ENCODE assay signal across 24 cellular contexts in the genomic region with DNA sequence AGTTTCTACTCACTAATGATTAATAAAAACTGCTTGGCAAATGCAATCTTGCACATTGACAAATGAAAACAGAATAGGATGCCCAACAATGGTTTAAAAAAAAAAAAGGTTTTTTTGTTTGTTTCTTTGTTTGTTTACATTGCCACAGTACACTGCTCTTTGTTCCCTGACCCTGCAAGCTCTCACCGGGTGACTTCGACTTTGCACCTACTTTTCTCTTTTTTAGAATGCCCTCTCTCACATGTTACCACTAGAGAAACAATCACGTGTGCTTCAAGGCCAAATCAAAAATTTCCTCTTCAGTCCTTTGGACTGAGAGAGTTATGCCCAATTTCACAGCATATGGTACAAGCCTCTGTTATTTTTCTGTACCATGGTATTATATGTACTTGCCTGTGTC.
DNase-seq lines count a peak whose midpoint lies in the region; TF ChIP-seq lines count a peak whose summit lies in the region.
"Had no signal": no experiment of that assay in that cellular context is flagged by ENCODE, and none has a peak within 500 bp of the region (broad histone marks: within the 10 kb centered on the region; RNA-seq: fewer than 3 reads in every experiment).

No MANE protein-coding gene starts in this region.

- H3K27me3 ChIP-seq in BE2C (no peaks in the 10 kb centered on the region), endodermal cell (ENCODE audit: control insufficient read depth, insufficient read depth, low read length, poor library complexity, severe bottlenecking) (no peaks in the 10 kb centered on the region), colonic mucosa (no peaks in the 10 kb centered on the region)
- H3K27me3 ChIP-seq: Peyer's patch had no signal

- no peaks in the 10 kb centered on the region for H3K36me3 ChIP-seq in BE2C
- H3K36me3 ChIP-seq in OCI-LY7 (ENCODE audit: insufficient read depth, low read length), result no peaks in the 10 kb centered on the region
- no peaks in the 10 kb centered on the region for H3K36me3 ChIP-seq in endodermal cell (ENCODE audit: control insufficient read depth, insufficient read depth, low read length)
- no peaks in the 10 kb centered on the region for H3K36me3 ChIP-seq in colonic mucosa
- H3K36me3 ChIP-seq: BLaER1 treated with 17β-estradiol and CSF1 and Interleukin-3, amounts not matched to agents 10 nM and 100 nM; Peyer's patch had no signal

- peaks cover 10% of the 10 kb centered on the region for H3K9me3 Mint-ChIP-seq in endodermal cell
- H3K9me3 Mint-ChIP-seq: CD4-positive, alpha-beta T cell had no signal

- peak overlapping the region; percentile 2 for H3K27ac Mint-ChIP-seq in endodermal cell
- H3K27ac Mint-ChIP-seq: CD4-positive, alpha-beta T cell had no signal

- no peaks in the 10 kb centered on the region for H3K9me3 ChIP-seq in BE2C
- H3K9me3 ChIP-seq in OCI-LY7 (ENCODE audit: low read length), result no peaks in the 10 kb centered on the region
- H3K9me3 ChIP-seq in endodermal cell (ENCODE audit: control insufficient read depth, low read length), result no peaks in the 10 kb centered on the region
- no peaks in the 10 kb centered on the region for H3K9me3 ChIP-seq in colonic mucosa
- H3K9me3 ChIP-seq: BLaER1 treated with 17β-estradiol and CSF1 and Interleukin-3, amounts not matched to agents 10 nM and 100 nM; Peyer's patch had no signal

- H3K9me2 ChIP-seq in OCI-LY7 (ENCODE audit: insufficient read depth, low read length), result no peaks in the 10 kb centered on the region
- H3K9me2 ChIP-seq: SK-N-SH had no signal

- H3K4me1 ChIP-seq in BE2C, result no peaks in the 10 kb centered on the region
- peaks cover 17% of the 10 kb centered on the region for H3K4me1 ChIP-seq in OCI-LY7 (ENCODE audit: insufficient read depth, low read length, poor library complexity, severe bottlenecking)
- no peaks in the 10 kb centered on the region for H3K4me1 ChIP-seq in endodermal cell (ENCODE audit: control insufficient read depth, insufficient read depth, low read length)
- no peaks in the 10 kb centered on the region for H3K4me1 ChIP-seq in colonic mucosa
- H3K4me1 ChIP-seq: BLaER1 treated with 17β-estradiol and CSF1 and Interleukin-3, amounts not matched to agents 10 nM and 100 nM; Peyer's patch had no signal

- no peak for DNase-seq in BE2C
- no peak for DNase-seq in OCI-LY7 (ENCODE audit: low spot score)
- peak; percentile 58 for DNase-seq in endodermal cell
- peak; percentile 26 for DNase-seq in pons (ENCODE audit: low spot score)
- no peak for DNase-seq in NCI-H187 (lab: John Stamatoyannopoulos, UW)
- DNase-seq in colonic mucosa, result no peak
- no peak for DNase-seq in glomerular visceral epithelial cell (ENCODE audit: extremely low spot score)
- no peak for DNase-seq in substantia nigra (lab: John Stamatoyannopoulos, UW)
- DNase-seq: CD4-positive, alpha-beta T cell; DMS53; GM23248; H7; KBM-7; MV-4-11; NCI-H1105; NCI-H1436 treated with DMSO at 0.1 percent for 48 hours; NCI-H2029; NCI-H2227 treated with DMSO at 0.1 percent for 48 hours; NCI-H526 treated with DMSO at 0.1 percent for 48 hours; OCI-M1; Peyer's patch; SHP77 treated with DMSO at 0.1 percent for 48 hours; SK-N-SH had no signal

- H3K36me3 Mint-ChIP-seq in endodermal cell (ENCODE audit: low read depth), result peaks cover 11% of the 10 kb centered on the region

- POLR2A ChIA-PET in OCI-LY7 (lab: Charles Lee), result interaction anchor here (0.6 kb wide), 1 partner anchor 12 kb away, joined by 3 read pairs; no protein-coding TSS in a partner anchor

- no peaks in the 10 kb centered on the region for H3K27me3 Mint-ChIP-seq in endodermal cell (ENCODE audit: insufficient read depth)
- H3K27me3 Mint-ChIP-seq: CD4-positive, alpha-beta T cell had no signal

- H3K27ac ChIP-seq in OCI-LY7 (ENCODE audit: low read depth, low read length, poor library complexity, severe bottlenecking), result no peak overlapping the region
- H3K27ac ChIP-seq in endodermal cell (ENCODE audit: low read depth, low read length), result no peak overlapping the region
- no peak overlapping the region for H3K27ac ChIP-seq in colonic mucosa
- H3K27ac ChIP-seq in substantia nigra (ENCODE audit: low read depth, low read length, poor library complexity, severe bottlenecking), result no peak overlapping the region
- H3K27ac ChIP-seq: BLaER1 treated with 17β-estradiol and CSF1 and Interleukin-3, amounts not matched to agents 10 nM and 100 nM; GM23248; Peyer's patch had no signal

- no peaks in the 10 kb centered on the region for H4K20me1 ChIP-seq in OCI-LY7 (ENCODE audit: insufficient read depth, low read length)
- H4K20me1 ChIP-seq: BLaER1 treated with 17β-estradiol and CSF1 and Interleukin-3, amounts not matched to agents 10 nM and 100 nM had no signal

- H3K9ac ChIP-seq in endodermal cell (ENCODE audit: extremely low read depth, low read length, poor library complexity, severe bottlenecking) (no peak overlapping the region), colonic mucosa (ENCODE audit: low read depth in 2 of 2, low read length in 2 of 2) (no peak overlapping the region)
- H3K9ac ChIP-seq: BLaER1 treated with 17β-estradiol and CSF1 and Interleukin-3, amounts not matched to agents 10 nM and 100 nM; GM23248; SK-N-SH had no signal

- peak overlapping the region; percentile 80 for H2AFZ ChIP-seq in OCI-LY7 (ENCODE audit: low read length)
- H2AFZ ChIP-seq: GM23248 had no signal

- H3K4me3 ChIP-seq in BE2C (ENCODE audit: low read depth, low read length), result peak overlapping the region; percentile 15; the same call in 1 of the 2 replicates
- H3K4me3 ChIP-seq in OCI-LY7 (ENCODE audit: low read depth, low read length, poor library complexity, severe bottlenecking), result no peak overlapping the region
- H3K4me3 ChIP-seq in endodermal cell (ENCODE audit: low read length), result no peak overlapping the region
- H3K4me3 ChIP-seq in colonic mucosa, result no peak overlapping the region
- H3K4me3 ChIP-seq: BLaER1 treated with 17β-estradiol and CSF1 and Interleukin-3, amounts not matched to agents 10 nM and 100 nM; GM23248; Peyer's patch had no signal

- WGBS in endodermal cell (ENCODE audit: insufficient coverage in 1 of 2, insufficient read length in 1 of 2), 2 experiments, result 45% methylated on average over 3 of the region's 3 CpGs; no CpG with 5 or more reads in 1 of the 2 experiments

- CTCF ChIA-PET in OCI-LY7 (lab: Charles Lee; ENCODE audit: unreplicated experiment), result no interaction called here

- H3K4me1 Mint-ChIP-seq in endodermal cell, result peaks cover 24% of the 10 kb centered on the region

- 0 out of 2 replicates have a peak overlapping the region, but pooled peaks have one; percentile 19 for H3K4me2 ChIP-seq in OCI-LY7 (ENCODE audit: low read length)
- H3K4me2 ChIP-seq: BLaER1 treated with 17β-estradiol and CSF1 and Interleukin-3, amounts not matched to agents 10 nM and 100 nM; SK-N-SH had no signal

- no peak overlapping the region for H3K4me3 Mint-ChIP-seq in endodermal cell
- H3K4me3 Mint-ChIP-seq: CD4-positive, alpha-beta T cell had no signal

- H3K79me2 ChIP-seq in OCI-LY7 (ENCODE audit: insufficient read depth, low read depth, low read length), result no peaks in the 10 kb centered on the region

- no TSS peak for BruUV-seq in OCI-LY7 (replicated peaks; lab: Mats Ljungman, UMichigan)

- TF ChIP-seq CTCF in BE2C (IDR thresholded peaks at IDR 0.05; ENCODE audit: low read depth, low read length) (no peak), OCI-LY7 (conservative IDR thresholded peaks at IDR 0.05; ENCODE audit: low read length) (no peak), endodermal cell (conservative IDR thresholded peaks at IDR 0.05) (no peak), colonic mucosa (IDR thresholded peaks at IDR 0.05) (no peak)

- intact Hi-C loops in OCI-LY7 (cut with micrococcal nuclease; ENCODE audit: unreplicated experiment) (no loop called here), colonic mucosa (cut with DNase I) (no loop called here)

Comparison
In these comparisons a context has a peak if more than half of its experiments do, and no peak if none do; other contexts are left out.
1. DNase-seq: peak in endodermal cell (single experiment) and pons (single experiment); none in BE2C (single experiment), OCI-LY7 (single experiment), NCI-H187 (0 of 2), colonic mucosa (single experiment), glomerular visceral epithelial cell (single experiment) and substantia nigra (0 of 49).